In the genomic region with DNA sequence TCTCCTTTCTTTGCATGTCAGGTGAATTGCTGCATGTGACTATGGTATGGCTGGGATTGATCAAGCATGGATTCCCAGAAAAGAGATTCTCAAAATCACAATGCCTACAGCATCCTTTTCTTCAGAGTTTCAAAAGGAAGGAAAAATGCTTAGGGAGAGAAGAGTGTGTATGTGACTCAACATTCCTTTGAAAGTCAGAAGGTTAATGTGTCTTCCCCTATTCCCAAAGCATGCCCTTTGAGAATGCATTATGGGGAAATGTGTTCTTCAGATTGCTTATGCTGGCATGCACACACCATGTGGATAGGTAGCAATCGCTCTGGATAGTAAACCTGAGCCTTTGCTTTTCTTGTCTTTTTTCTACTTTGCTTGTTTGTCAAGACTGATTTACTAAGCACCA, we compare ENCODE assay signal across 13 cellular contexts.
A peak's percentile ranks its signal among the peaks of the same experiment; 100 is the strongest.
DNase-seq lines count a peak whose midpoint lies in the region; ATAC-seq and TF ChIP-seq lines count a peak whose summit lies in the region.
"Had no signal": no experiment of that assay in that cellular context is flagged by ENCODE, and none has a peak within 500 bp of the region (broad histone marks: within the 10 kb centered on the region; RNA-seq: fewer than 3 reads in every experiment).

No MANE protein-coding gene starts in this region.

- no peak overlapping the region for H3K4me3 Mint-ChIP-seq in activated CD8-positive, alpha-beta T cell treated with anti-CD3 and anti-CD28 coated beads, Interleukin-2, amount 10 ng/mL, durations not matched to agents 7 days and 5 days
- H3K4me3 Mint-ChIP-seq in activated CD8-positive, alpha-beta T cell treated with anti-CD3 and anti-CD28 coated beads for 36 hours: no peak overlapping the region

- no peaks in the 10 kb centered on the region for H3K9me3 Mint-ChIP-seq in activated CD8-positive, alpha-beta T cell treated with anti-CD3 and anti-CD28 coated beads, Interleukin-2, amount 10 ng/mL, durations not matched to agents 7 days and 5 days (ENCODE audit: insufficient read depth)
- no peaks in the 10 kb centered on the region for H3K9me3 Mint-ChIP-seq in activated CD8-positive, alpha-beta T cell treated with anti-CD3 and anti-CD28 coated beads for 36 hours

- no peaks in the 10 kb centered on the region for H3K4me1 ChIP-seq in thyroid gland

- no peaks in the 10 kb centered on the region for H3K27me3 ChIP-seq in thyroid gland

- no peak overlapping the region for H3K4me3 ChIP-seq in thyroid gland (replicated peaks in 1 of 3)

- no peak for ATAC-seq in activated CD8-positive, alpha-beta T cell treated with anti-CD3 and anti-CD28 coated beads, Interleukin-2, amount 10 ng/mL, durations not matched to agents 7 days and 5 days
- no peak for ATAC-seq in activated CD8-positive, alpha-beta T cell treated with anti-CD3 and anti-CD28 coated beads for 36 hours
- ATAC-seq in SK-N-SH treated with all-trans-retinoic acid at 6 μM for 48 hours: peak; percentile 86
- ATAC-seq: HepG2 had no signal

- H3K36me3 ChIP-seq in thyroid gland: no peaks in the 10 kb centered on the region

- no peaks in the 10 kb centered on the region for H3K27me3 Mint-ChIP-seq in activated CD8-positive, alpha-beta T cell treated with anti-CD3 and anti-CD28 coated beads, Interleukin-2, amount 10 ng/mL, durations not matched to agents 7 days and 5 days (ENCODE audit: low read depth)
- no peaks in the 10 kb centered on the region for H3K27me3 Mint-ChIP-seq in activated CD8-positive, alpha-beta T cell treated with anti-CD3 and anti-CD28 coated beads for 36 hours

- CTCF ChIA-PET in activated CD8-positive, alpha-beta T cell treated with anti-CD3 and anti-CD28 coated beads, Interleukin-2, amount 10 ng/mL, durations not matched to agents 7 days and 5 days (lab: Charles Lee): interaction anchor here (0.7 kb wide), 2 partner anchors 17 to 121 kb away, joined by 3 to 4 read pairs; no protein-coding TSS in a partner anchor
- CTCF ChIA-PET in activated CD8-positive, alpha-beta T cell treated with anti-CD3 and anti-CD28 coated beads for 36 hours (lab: Charles Lee): no interaction called here

- no peak overlapping the region for H3K27ac ChIP-seq in thyroid gland

- WGBS in thyroid gland, 2 donors: 87 to 93% methylated on average over 1 of the region's 1 CpG

- no peak for DNase-seq in activated CD8-positive, alpha-beta T cell treated with anti-CD3 and anti-CD28 coated beads, Interleukin-2, amount 10 ng/mL, durations not matched to agents 7 days and 5 days
- DNase-seq in activated CD8-positive, alpha-beta T cell treated with anti-CD3 and anti-CD28 coated beads for 36 hours: no peak
- DNase-seq in fibroblast of peridontal ligament (ENCODE audit: extremely low read depth) (peak; percentile 80), stromal cell of bone marrow (ENCODE audit: low read depth) (peak; percentile 48), thyroid gland (no peak), retina (no peak), kidney glomerular epithelial cell (lab: John Stamatoyannopoulos, UW) (no peak)
- DNase-seq: 8988T; activated naive CD4-positive, alpha-beta T cell; effector CD8-positive, alpha-beta T cell; nucleus accumbens had no signal

- H3K4me1 Mint-ChIP-seq in activated CD8-positive, alpha-beta T cell treated with anti-CD3 and anti-CD28 coated beads, Interleukin-2, amount 10 ng/mL, durations not matched to agents 7 days and 5 days (ENCODE audit: low read depth): peaks cover 8% of the 10 kb centered on the region
- peaks cover 8% of the 10 kb centered on the region for H3K4me1 Mint-ChIP-seq in activated CD8-positive, alpha-beta T cell treated with anti-CD3 and anti-CD28 coated beads for 36 hours (ENCODE audit: low read depth)

- no peak for TF ChIP-seq POLR2A in thyroid gland (IDR thresholded peaks at IDR 0.05)

- peak overlapping the region; percentile 16 for H3K27ac Mint-ChIP-seq in activated CD8-positive, alpha-beta T cell treated with anti-CD3 and anti-CD28 coated beads, Interleukin-2, amount 10 ng/mL, durations not matched to agents 7 days and 5 days
- H3K27ac Mint-ChIP-seq in activated CD8-positive, alpha-beta T cell treated with anti-CD3 and anti-CD28 coated beads for 36 hours: no peak overlapping the region

- POLR2A ChIA-PET in activated CD8-positive, alpha-beta T cell treated with anti-CD3 and anti-CD28 coated beads, Interleukin-2, amount 10 ng/mL, durations not matched to agents 7 days and 5 days (lab: Charles Lee): no interaction called here
- POLR2A ChIA-PET in activated CD8-positive, alpha-beta T cell treated with anti-CD3 and anti-CD28 coated beads for 36 hours (lab: Charles Lee): no interaction called here

- H3K36me3 Mint-ChIP-seq in activated CD8-positive, alpha-beta T cell treated with anti-CD3 and anti-CD28 coated beads, Interleukin-2, amount 10 ng/mL, durations not matched to agents 7 days and 5 days (ENCODE audit: low read depth): peaks cover 2% of the 10 kb centered on the region
- peaks cover 3% of the 10 kb centered on the region for H3K36me3 Mint-ChIP-seq in activated CD8-positive, alpha-beta T cell treated with anti-CD3 and anti-CD28 coated beads for 36 hours (ENCODE audit: low read depth)

- no peaks in the 10 kb centered on the region for H3K9me3 ChIP-seq in thyroid gland

- intact Hi-C loops in activated CD8-positive, alpha-beta T cell treated with anti-CD3 and anti-CD28 coated beads for 36 hours (cut with micrococcal nuclease): no loop called here
- intact Hi-C loops in thyroid gland (cut with DNase I): no loop called here

- no peak for TF ChIP-seq CTCF in activated CD8-positive, alpha-beta T cell treated with anti-CD3 and anti-CD28 coated beads for 36 hours (IDR thresholded peaks at IDR 0.05)
- no peak for TF ChIP-seq CTCF in thyroid gland (IDR thresholded peaks at IDR 0.05)

TF ChIP-seq in SK-N-SH treated with all-trans-retinoic acid at 6 μM for 48 hours, 23 proteins besides CTCF, POLR2A, EP300 and RAD21:
- TF ChIP-seq ZC3H10 (CRISPR knock-in tag; IDR thresholded peaks at IDR 0.05) (no peak), ZNF70 (CRISPR knock-in tag; IDR thresholded peaks at IDR 0.05) (no peak), ESRRG (CRISPR knock-in tag; IDR thresholded peaks at IDR 0.05) (no peak), ZFP30 (CRISPR knock-in tag; IDR thresholded peaks at IDR 0.05) (no peak), RARB (CRISPR knock-in tag; IDR thresholded peaks at IDR 0.05) (no peak), CSDC2 (CRISPR knock-in tag; IDR thresholded peaks at IDR 0.05) (no peak)
- TF ChIP-seq, protein P1, sequence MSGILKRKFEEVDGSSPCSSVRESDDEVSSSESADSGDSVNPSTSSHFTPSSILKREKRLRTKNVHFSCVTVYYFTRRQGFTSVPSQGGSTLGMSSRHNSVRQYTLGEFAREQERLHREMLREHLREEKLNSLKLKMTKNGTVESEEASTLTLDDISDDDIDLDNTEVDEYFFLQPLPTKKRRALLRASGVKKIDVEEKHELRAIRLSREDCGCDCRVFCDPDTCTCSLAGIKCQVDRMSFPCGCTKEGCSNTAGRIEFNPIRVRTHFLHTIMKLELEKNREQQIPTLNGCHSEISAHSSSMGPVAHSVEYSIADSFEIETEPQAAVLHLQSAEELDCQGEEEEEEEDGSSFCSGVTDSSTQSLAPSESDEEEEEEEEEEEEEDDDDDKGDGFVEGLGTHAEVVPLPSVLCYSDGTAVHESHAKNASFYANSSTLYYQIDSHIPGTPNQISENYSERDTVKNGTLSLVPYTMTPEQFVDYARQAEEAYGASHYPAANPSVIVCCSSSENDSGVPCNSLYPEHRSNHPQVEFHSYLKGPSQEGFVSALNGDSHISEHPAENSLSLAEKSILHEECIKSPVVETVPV (CRISPR knock-in tag; IDR thresholded peaks at IDR 0.05): no peak
- TF ChIP-seq, protein P2, sequence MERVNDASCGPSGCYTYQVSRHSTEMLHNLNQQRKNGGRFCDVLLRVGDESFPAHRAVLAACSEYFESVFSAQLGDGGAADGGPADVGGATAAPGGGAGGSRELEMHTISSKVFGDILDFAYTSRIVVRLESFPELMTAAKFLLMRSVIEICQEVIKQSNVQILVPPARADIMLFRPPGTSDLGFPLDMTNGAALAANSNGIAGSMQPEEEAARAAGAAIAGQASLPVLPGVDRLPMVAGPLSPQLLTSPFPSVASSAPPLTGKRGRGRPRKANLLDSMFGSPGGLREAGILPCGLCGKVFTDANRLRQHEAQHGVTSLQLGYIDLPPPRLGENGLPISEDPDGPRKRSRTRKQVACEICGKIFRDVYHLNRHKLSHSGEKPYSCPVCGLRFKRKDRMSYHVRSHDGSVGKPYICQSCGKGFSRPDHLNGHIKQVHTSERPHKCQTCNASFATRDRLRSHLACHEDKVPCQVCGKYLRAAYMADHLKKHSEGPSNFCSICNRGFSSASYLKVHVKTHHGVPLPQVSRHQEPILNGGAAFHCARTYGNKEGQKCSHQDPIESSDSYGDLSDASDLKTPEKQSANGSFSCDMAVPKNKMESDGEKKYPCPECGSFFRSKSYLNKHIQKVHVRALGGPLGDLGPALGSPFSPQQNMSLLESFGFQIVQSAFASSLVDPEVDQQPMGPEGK (CRISPR knock-in tag; IDR thresholded peaks at IDR 0.05; ENCODE audit: borderline replicate concordance): no peak

Comparison
In these comparisons a context has a peak if more than half of its experiments do, and no peak if none do; other contexts are left out.
1. DNase-seq: peak in fibroblast of peridontal ligament (single experiment) and stromal cell of bone marrow (single experiment); none in activated CD8-positive, alpha-beta T cell treated with anti-CD3 and anti-CD28 coated beads, Interleukin-2, amount 10 ng/mL, durations not matched to agents 7 days and 5 days (single experiment), activated CD8-positive, alpha-beta T cell treated with anti-CD3 and anti-CD28 coated beads for 36 hours (single experiment), thyroid gland (0 of 2), retina (single experiment) and kidney glomerular epithelial cell (single experiment).